1 cellular context compared by ENCODE assay signal in the genomic region with DNA sequence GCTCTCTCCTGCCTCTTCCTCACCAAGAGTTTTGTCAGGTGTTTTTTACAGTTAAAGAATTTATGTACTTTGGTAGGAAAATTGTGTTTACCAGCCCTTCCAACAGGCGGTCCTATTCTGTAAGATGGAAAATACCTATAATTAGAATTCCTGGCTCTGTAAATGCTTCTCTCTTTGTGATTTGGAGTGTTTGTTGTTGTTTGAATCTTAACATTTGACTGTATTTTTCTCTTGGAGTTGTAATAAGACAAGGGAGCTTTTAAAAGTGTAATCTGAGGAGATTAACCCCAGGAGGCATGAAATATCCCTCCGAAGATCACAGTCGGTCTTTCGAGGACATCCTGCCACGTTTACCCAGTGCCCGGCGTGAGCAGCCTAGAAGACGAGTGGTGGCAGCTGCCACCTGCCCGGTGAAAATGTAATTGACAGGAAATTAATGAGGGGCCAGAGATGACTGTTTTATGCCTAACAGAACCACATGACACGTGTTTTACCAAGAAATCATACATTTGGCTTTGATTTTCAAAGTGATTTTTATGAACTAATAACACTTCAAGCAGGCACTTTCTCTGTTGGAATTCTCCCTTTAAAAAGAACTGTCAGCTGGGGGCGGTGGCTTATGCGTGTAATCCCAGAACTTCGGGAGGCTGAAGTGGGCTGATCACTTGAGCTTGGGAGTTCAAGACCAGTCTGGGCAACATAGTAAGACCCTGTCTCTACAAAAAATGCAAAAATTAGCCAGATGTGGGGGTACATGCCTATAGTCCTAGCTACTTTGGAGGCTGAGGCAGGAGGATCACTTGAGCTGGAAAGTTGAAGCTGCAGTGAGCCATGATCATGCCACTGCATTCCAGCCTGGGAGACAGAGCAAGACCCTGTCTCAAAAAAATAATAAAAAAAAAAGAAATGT.
TF ChIP-seq lines count a peak whose summit lies in the region.

No MANE protein-coding gene starts in this region.

TF ChIP-seq in HEK293, 187 proteins besides CTCF, POLR2A, EP300 and RAD21 (continued from another document and continues in another):
- TF ChIP-seq, protein P1, sequence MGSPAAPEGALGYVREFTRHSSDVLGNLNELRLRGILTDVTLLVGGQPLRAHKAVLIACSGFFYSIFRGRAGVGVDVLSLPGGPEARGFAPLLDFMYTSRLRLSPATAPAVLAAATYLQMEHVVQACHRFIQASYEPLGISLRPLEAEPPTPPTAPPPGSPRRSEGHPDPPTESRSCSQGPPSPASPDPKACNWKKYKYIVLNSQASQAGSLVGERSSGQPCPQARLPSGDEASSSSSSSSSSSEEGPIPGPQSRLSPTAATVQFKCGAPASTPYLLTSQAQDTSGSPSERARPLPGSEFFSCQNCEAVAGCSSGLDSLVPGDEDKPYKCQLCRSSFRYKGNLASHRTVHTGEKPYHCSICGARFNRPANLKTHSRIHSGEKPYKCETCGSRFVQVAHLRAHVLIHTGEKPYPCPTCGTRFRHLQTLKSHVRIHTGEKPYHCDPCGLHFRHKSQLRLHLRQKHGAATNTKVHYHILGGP (tag by site-specific recombination; IDR thresholded peaks at IDR 0.05), result peak; percentile 88
- TF ChIP-seq SP3 (tag by site-specific recombination; IDR thresholded peaks at IDR 0.05), result no peak
- TF ChIP-seq KLF17 (tag by site-specific recombination; IDR thresholded peaks at IDR 0.05), result no peak
- peak; percentile 92 for TF ChIP-seq SP7 (tag by site-specific recombination; IDR thresholded peaks at IDR 0.05)
- TF ChIP-seq ZNF335 (tag by site-specific recombination; conservative IDR thresholded peaks at IDR 0.05), result peak; percentile 89
- TF ChIP-seq HOXA7 (CRISPR knock-in tag; IDR thresholded peaks at IDR 0.05; ENCODE audit: borderline replicate concordance), result no peak
- no peak for TF ChIP-seq ZNF239 (tag by site-specific recombination; IDR thresholded peaks at IDR 0.05)
- TF ChIP-seq, protein P2, sequence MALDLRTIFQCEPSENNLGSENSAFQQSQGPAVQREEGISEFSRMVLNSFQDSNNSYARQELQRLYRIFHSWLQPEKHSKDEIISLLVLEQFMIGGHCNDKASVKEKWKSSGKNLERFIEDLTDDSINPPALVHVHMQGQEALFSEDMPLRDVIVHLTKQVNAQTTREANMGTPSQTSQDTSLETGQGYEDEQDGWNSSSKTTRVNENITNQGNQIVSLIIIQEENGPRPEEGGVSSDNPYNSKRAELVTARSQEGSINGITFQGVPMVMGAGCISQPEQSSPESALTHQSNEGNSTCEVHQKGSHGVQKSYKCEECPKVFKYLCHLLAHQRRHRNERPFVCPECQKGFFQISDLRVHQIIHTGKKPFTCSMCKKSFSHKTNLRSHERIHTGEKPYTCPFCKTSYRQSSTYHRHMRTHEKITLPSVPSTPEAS (tag by site-specific recombination; IDR thresholded peaks at IDR 0.05), result no peak
- TF ChIP-seq ZNF175 (tag by site-specific recombination; IDR thresholded peaks at IDR 0.05), result no peak
- no peak for TF ChIP-seq ZNF202 (tag by site-specific recombination; IDR thresholded peaks at IDR 0.05; ENCODE audit: borderline replicate concordance)
- no peak; the same call in none of the 2 replicates for TF ChIP-seq OSR2 (tag by site-specific recombination; IDR thresholded peaks at IDR 0.05)
- TF ChIP-seq ZNF146 (tag by site-specific recombination; IDR thresholded peaks at IDR 0.05), result no peak
- TF ChIP-seq, protein P3, sequence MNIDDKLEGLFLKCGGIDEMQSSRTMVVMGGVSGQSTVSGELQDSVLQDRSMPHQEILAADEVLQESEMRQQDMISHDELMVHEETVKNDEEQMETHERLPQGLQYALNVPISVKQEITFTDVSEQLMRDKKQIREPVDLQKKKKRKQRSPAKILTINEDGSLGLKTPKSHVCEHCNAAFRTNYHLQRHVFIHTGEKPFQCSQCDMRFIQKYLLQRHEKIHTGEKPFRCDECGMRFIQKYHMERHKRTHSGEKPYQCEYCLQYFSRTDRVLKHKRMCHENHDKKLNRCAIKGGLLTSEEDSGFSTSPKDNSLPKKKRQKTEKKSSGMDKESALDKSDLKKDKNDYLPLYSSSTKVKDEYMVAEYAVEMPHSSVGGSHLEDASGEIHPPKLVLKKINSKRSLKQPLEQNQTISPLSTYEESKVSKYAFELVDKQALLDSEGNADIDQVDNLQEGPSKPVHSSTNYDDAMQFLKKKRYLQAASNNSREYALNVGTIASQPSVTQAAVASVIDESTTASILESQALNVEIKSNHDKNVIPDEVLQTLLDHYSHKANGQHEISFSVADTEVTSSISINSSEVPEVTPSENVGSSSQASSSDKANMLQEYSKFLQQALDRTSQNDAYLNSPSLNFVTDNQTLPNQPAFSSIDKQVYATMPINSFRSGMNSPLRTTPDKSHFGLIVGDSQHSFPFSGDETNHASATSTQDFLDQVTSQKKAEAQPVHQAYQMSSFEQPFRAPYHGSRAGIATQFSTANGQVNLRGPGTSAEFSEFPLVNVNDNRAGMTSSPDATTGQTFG (tag by site-specific recombination; IDR thresholded peaks at IDR 0.05; ENCODE audit: borderline replicate concordance), result no peak
- no peak for TF ChIP-seq ZNF398 (tag by site-specific recombination; IDR thresholded peaks at IDR 0.05)
- no peak for TF ChIP-seq ZBTB49 (tag by site-specific recombination; IDR thresholded peaks at IDR 0.05; ENCODE audit: low read depth)
- no peak for TF ChIP-seq ZBTB1 (tag by site-specific recombination; IDR thresholded peaks at IDR 0.05)
- no peak for TF ChIP-seq PBX3 (CRISPR knock-in tag; IDR thresholded peaks at IDR 0.05)
- peak; percentile 24; the same call in 1 of the 2 replicates for TF ChIP-seq ZXDB (tag by site-specific recombination; IDR thresholded peaks at IDR 0.05)
- TF ChIP-seq ZNF843 (tag by site-specific recombination; IDR thresholded peaks at IDR 0.05), result peak; percentile 78
- TF ChIP-seq, protein P4, sequence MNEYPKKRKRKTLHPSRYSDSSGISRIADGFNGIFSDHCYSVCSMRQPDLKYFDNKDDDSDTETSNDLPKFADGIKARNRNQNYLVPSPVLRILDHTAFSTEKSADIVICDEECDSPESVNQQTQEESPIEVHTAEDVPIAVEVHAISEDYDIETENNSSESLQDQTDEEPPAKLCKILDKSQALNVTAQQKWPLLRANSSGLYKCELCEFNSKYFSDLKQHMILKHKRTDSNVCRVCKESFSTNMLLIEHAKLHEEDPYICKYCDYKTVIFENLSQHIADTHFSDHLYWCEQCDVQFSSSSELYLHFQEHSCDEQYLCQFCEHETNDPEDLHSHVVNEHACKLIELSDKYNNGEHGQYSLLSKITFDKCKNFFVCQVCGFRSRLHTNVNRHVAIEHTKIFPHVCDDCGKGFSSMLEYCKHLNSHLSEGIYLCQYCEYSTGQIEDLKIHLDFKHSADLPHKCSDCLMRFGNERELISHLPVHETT (tag by site-specific recombination; IDR thresholded peaks at IDR 0.05), result no peak
- TF ChIP-seq, protein P5, sequence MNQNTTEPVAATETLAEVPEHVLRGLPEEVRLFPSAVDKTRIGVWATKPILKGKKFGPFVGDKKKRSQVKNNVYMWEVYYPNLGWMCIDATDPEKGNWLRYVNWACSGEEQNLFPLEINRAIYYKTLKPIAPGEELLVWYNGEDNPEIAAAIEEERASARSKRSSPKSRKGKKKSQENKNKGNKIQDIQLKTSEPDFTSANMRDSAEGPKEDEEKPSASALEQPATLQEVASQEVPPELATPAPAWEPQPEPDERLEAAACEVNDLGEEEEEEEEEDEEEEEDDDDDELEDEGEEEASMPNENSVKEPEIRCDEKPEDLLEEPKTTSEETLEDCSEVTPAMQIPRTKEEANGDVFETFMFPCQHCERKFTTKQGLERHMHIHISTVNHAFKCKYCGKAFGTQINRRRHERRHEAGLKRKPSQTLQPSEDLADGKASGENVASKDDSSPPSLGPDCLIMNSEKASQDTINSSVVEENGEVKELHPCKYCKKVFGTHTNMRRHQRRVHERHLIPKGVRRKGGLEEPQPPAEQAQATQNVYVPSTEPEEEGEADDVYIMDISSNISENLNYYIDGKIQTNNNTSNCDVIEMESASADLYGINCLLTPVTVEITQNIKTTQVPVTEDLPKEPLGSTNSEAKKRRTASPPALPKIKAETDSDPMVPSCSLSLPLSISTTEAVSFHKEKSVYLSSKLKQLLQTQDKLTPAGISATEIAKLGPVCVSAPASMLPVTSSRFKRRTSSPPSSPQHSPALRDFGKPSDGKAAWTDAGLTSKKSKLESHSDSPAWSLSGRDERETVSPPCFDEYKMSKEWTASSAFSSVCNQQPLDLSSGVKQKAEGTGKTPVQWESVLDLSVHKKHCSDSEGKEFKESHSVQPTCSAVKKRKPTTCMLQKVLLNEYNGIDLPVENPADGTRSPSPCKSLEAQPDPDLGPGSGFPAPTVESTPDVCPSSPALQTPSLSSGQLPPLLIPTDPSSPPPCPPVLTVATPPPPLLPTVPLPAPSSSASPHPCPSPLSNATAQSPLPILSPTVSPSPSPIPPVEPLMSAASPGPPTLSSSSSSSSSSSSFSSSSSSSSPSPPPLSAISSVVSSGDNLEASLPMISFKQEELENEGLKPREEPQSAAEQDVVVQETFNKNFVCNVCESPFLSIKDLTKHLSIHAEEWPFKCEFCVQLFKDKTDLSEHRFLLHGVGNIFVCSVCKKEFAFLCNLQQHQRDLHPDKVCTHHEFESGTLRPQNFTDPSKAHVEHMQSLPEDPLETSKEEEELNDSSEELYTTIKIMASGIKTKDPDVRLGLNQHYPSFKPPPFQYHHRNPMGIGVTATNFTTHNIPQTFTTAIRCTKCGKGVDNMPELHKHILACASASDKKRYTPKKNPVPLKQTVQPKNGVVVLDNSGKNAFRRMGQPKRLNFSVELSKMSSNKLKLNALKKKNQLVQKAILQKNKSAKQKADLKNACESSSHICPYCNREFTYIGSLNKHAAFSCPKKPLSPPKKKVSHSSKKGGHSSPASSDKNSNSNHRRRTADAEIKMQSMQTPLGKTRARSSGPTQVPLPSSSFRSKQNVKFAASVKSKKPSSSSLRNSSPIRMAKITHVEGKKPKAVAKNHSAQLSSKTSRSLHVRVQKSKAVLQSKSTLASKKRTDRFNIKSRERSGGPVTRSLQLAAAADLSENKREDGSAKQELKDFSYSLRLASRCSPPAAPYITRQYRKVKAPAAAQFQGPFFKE (tag by site-specific recombination; IDR thresholded peaks at IDR 0.05; ENCODE audit: borderline replicate concordance), result no peak
- TF ChIP-seq ZBTB44 (tag by site-specific recombination; IDR thresholded peaks at IDR 0.05), result no peak
- no peak for TF ChIP-seq ZNF211 (tag by site-specific recombination; IDR thresholded peaks at IDR 0.05; ENCODE audit: low read depth)
- TF ChIP-seq ZNF776 (tag by site-specific recombination; IDR thresholded peaks at IDR 0.05; ENCODE audit: borderline replicate concordance), result no peak
- TF ChIP-seq ZNF23 (tag by site-specific recombination; IDR thresholded peaks at IDR 0.05; ENCODE audit: borderline replicate concordance), result no peak
- no peak for TF ChIP-seq ZNF768 (tag by site-specific recombination; IDR thresholded peaks at IDR 0.05)
- peak; percentile 77 for TF ChIP-seq GLIS1 (tag by site-specific recombination; IDR thresholded peaks at IDR 0.05)
- TF ChIP-seq ZSCAN30 (tag by site-specific recombination; IDR thresholded peaks at IDR 0.05), result peak; percentile 49; the same call in 1 of the 2 replicates
- TF ChIP-seq ZNF394 (tag by site-specific recombination; IDR thresholded peaks at IDR 0.05; ENCODE audit: borderline replicate concordance), result no peak
